In genomic region chr13:98334620-98335205, GRCh38 we compare ENCODE assay signal across 24 cellular contexts.
DNase-seq lines count a peak whose midpoint lies in the region; ATAC-seq, FAIRE-seq and TF ChIP-seq lines count a peak whose summit lies in the region.
"Had no signal": no experiment of that assay in that cellular context is flagged by ENCODE, and none has a peak within 500 bp of the region (broad histone marks: within the 10 kb centered on the region; RNA-seq: fewer than 3 reads in every experiment).

No MANE protein-coding gene starts in this region.

- no peak overlapping the region for H3K9ac ChIP-seq in HepG2 (ENCODE audit: insufficient read depth, low read depth, low read length)
- H3K9ac ChIP-seq: BLaER1, GM23248 had no signal

- H3K36me3 ChIP-seq in HepG2 (replicated peaks in 1 of 2; ENCODE audit: control insufficient read depth in 1 of 2, insufficient read depth in 2 of 2, low read length in 2 of 2) (peaks cover 9 to 48% of the 10 kb centered on the region in 2 experiments), right lobe of liver (no peaks in the 10 kb centered on the region)

- peaks cover 15% of the 10 kb centered on the region for H3K36me3 Mint-ChIP-seq in progenitor cell of endocrine pancreas (ENCODE audit: insufficient read depth)
- H3K36me3 Mint-ChIP-seq: CD4-positive, CD25-positive, alpha-beta regulatory T cell; CD8-positive, alpha-beta T cell had no signal

- BruUV-seq in HepG2 (replicated peaks; lab: Mats Ljungman, UMichigan), result no TSS peak

- no peak for TF ChIP-seq EP300 in HepG2 (IDR thresholded peaks at IDR 0.05; ENCODE audit: low read depth in 2 of 2, low read length in 2 of 2)
- TF ChIP-seq EP300 in HepG2 (CRISPR knock-in tag; IDR thresholded peaks at IDR 0.05; ENCODE audit: borderline replicate concordance), result no peak

- FAIRE-seq in HepG2 (lab: Jason Lieb, UNC), result no peak
- FAIRE-seq: A204.1, D721Med, G401.6, GM12892, GM19239, H1 had no signal

- no peak for TF ChIP-seq RAD21 in HepG2 (CRISPR knock-in tag; IDR thresholded peaks at IDR 0.05)

- no peak overlapping the region for H3K4me3 ChIP-seq in HepG2 (replicated peaks in 1 of 3; ENCODE audit: insufficient read depth in 1 of 3, low read depth in 2 of 3, low read length in 3 of 3)
- no peak overlapping the region for H3K4me3 ChIP-seq in right lobe of liver
- H3K4me3 ChIP-seq: BLaER1, GM23248 had no signal

- H3K4me1 ChIP-seq in HepG2 (ENCODE audit: insufficient read depth, low read length) (peaks cover 31% of the 10 kb centered on the region), right lobe of liver (peaks cover 0 to 12% (median 2%) of the 10 kb centered on the region in 4 donors)

- CTCF ChIA-PET in HepG2 (lab: Yijun Ruan, JAX; ENCODE audit: low intra/inter-chr PET ratio, low total read pairs), result no interaction called here

- no peak for TF ChIP-seq POLR2A in HepG2 (IDR thresholded peaks at IDR 0.05; ENCODE audit: insufficient read depth in 1 of 2, low read depth in 2 of 2, low read length in 2 of 2)
- no peak for TF ChIP-seq POLR2A in right lobe of liver (IDR thresholded peaks at IDR 0.05)

- TF ChIP-seq CTCF in HepG2 (CRISPR knock-in tag; IDR thresholded peaks at IDR 0.05) (no peak), right lobe of liver (IDR thresholded peaks at IDR 0.05) (no peak), progenitor cell of endocrine pancreas (IDR thresholded peaks at IDR 0.05; ENCODE audit: unreplicated experiment) (no peak)

- no peak overlapping the region for H3K4me3 Mint-ChIP-seq in progenitor cell of endocrine pancreas (ENCODE audit: low read depth)
- H3K4me3 Mint-ChIP-seq: B cell; CD4-positive, CD25-positive, alpha-beta regulatory T cell; CD8-positive, alpha-beta T cell; HFFc6 had no signal

- peak overlapping the region; percentile 67 for H3K27ac Mint-ChIP-seq in progenitor cell of endocrine pancreas
- H3K27ac Mint-ChIP-seq: B cell; CD4-positive, CD25-positive, alpha-beta regulatory T cell; CD8-positive, alpha-beta T cell had no signal

- intact Hi-C loops in HepG2 (cut with micrococcal nuclease; ENCODE audit: unreplicated experiment), result no loop called here
- intact Hi-C loops in right lobe of liver (cut with DNase I), result no loop called here

- WGBS in HepG2 (ENCODE audit: low lambda C conversion rate), result 90% methylated on average over 5 of the region's 5 CpGs
- 95% methylated on average over 5 of the region's 5 CpGs for WGBS in right lobe of liver (ENCODE audit: insufficient coverage, low coverage, low lambda C conversion rate, missing lambda C conversion rate)

- H4K20me1 ChIP-seq in HepG2 (ENCODE audit: insufficient read depth, low read length), result peaks cover 38% of the 10 kb centered on the region
- H4K20me1 ChIP-seq: BLaER1 had no signal

- in situ Hi-C loops in HepG2 (cut with HindIII; ENCODE audit: extremely low pct_ligation_motif_present, low pct_unique_long_range_greater_than_20kb), result no loop called here

- no peaks in the 10 kb centered on the region for H3K27me3 Mint-ChIP-seq in progenitor cell of endocrine pancreas

- no peak overlapping the region for H3K4me2 ChIP-seq in HepG2 (ENCODE audit: low read depth, low read length)

- H3K9me3 ChIP-seq in HepG2 (ENCODE audit: low read length) (no peaks in the 10 kb centered on the region), right lobe of liver (no peaks in the 10 kb centered on the region)

- H2AFZ ChIP-seq in HepG2 (ENCODE audit: low read length), result no peak overlapping the region
- H2AFZ ChIP-seq: GM23248 had no signal

- H3K27me3 ChIP-seq in HepG2 (ENCODE audit: control insufficient read depth in 1 of 2, insufficient read depth in 2 of 2, low read length in 2 of 2) (no peaks in the 10 kb centered on the region), right lobe of liver (no peaks in the 10 kb centered on the region)
- H3K27me3 ChIP-seq: BLaER1 had no signal

- peaks cover 78% of the 10 kb centered on the region for H3K79me2 ChIP-seq in HepG2 (ENCODE audit: insufficient read depth, low read length)

- ATAC-seq in HepG2 (no peak; the same call in 2 of the 3 replicates), right lobe of liver (no peak)
- ATAC-seq: CD8-positive, alpha-beta T cell; HCT116 had no signal

- H3K27ac ChIP-seq in HepG2 (ENCODE audit: extremely low read length, insufficient read depth, low read length) (no peak overlapping the region), right lobe of liver (no peak overlapping the region)
- H3K27ac ChIP-seq: 22Rv1, BLaER1, C4-2B, GM23248 had no signal

- POLR2A ChIA-PET in HepG2 (lab: Yijun Ruan, JAX), result no interaction called here

- peaks cover 8% of the 10 kb centered on the region for H3K9me3 Mint-ChIP-seq in progenitor cell of endocrine pancreas (ENCODE audit: low read depth)
- H3K9me3 Mint-ChIP-seq: HFFc6 had no signal

- H3K4me1 Mint-ChIP-seq in progenitor cell of endocrine pancreas (ENCODE audit: low read depth), result peaks cover 37% of the 10 kb centered on the region
- H3K4me1 Mint-ChIP-seq: B cell; CD4-positive, CD25-positive, alpha-beta regulatory T cell had no signal

- DNase-seq in DMS53 (lab: John Stamatoyannopoulos, UW) (peak; percentile 14), DMS53 treated with DMSO at 0.1 percent for 48 hours (lab: John Stamatoyannopoulos, UW; ENCODE audit: unreplicated experiment) (no peak), HepG2 (ENCODE audit: low spot score) (no peak), right lobe of liver (no peak), progenitor cell of endocrine pancreas (ENCODE audit: low spot score, unreplicated experiment) (no peak), HPDE6-E6E7 (ENCODE audit: extremely low spot score) (no peak)
- DNase-seq: CD4-positive, CD25-positive, alpha-beta regulatory T cell; CD8-positive, alpha-beta T cell; DMS 273 treated with DMSO at 0.1 percent for 48 hours; DND-41; GM23248; H7; HFFc6 had no signal

TF ChIP-seq in HepG2, 621 proteins besides CTCF, POLR2A, EP300 and RAD21:
- TF ChIP-seq ETV6 (CRISPR knock-in tag; conservative IDR thresholded peaks at IDR 0.05) (no peak), RBM22 (optimal IDR thresholded peaks at IDR 0.05; ENCODE audit: low read length) (peak; percentile 49)
TF ChIP-seq in HepG2: peak in this region for 1.
